ENCODE assay signal across 32 cellular contexts in the genomic region with DNA sequence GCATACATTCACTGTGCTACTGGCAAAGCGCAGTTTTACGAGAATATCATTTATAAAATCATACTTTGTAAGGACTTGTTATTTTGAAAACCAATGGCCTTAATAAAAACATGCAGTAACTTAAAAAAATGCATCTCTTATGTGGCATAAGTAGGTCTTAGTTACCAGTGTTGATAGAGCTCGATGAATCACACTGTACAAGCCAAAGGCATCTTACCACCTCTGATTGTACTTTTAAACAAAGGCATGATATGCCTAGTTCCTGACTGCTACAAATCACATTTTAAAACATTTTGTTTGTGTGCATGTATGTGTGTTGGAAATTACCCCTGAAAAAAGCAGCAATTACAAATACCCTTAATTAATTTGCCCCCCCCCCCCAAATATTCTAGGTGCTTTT. TPM values are rescaled to one million over a fixed set of nuclear protein-coding genes. Genes with fewer than 3 reads are reported as not detected.
DNase-seq lines count a peak whose midpoint lies in the region; ATAC-seq, FAIRE-seq and TF ChIP-seq lines count a peak whose summit lies in the region.
"Had no signal": no experiment of that assay in that cellular context is flagged by ENCODE, and none has a peak within 500 bp of the region (broad histone marks: within the 10 kb centered on the region; RNA-seq: fewer than 3 reads in every experiment).

No MANE protein-coding gene starts in this region.

- H3K36me3 ChIP-seq in bronchial epithelial cell (ENCODE audit: control insufficient read depth, insufficient read depth, low read length) (no peaks in the 10 kb centered on the region), testis (ENCODE audit: low read depth, missing control alignments) (no peaks in the 10 kb centered on the region)
- H3K36me3 ChIP-seq: right atrium auricular region, uterus had no signal

- peak overlapping the region; percentile 68 for H3K4me3 Mint-ChIP-seq in activated CD4-positive, alpha-beta T cell treated with anti-CD3 and anti-CD28 coated beads, Interleukin-2, amount 10 ng/mL, durations not matched to agents 7 days and 5 days
- no peak overlapping the region for H3K4me3 Mint-ChIP-seq in T-helper 17 cell
- H3K4me3 Mint-ChIP-seq: activated T-cell treated with anti-CD3 and anti-CD28 coated beads, Interleukin-2, amount 50 U/mL, for 24 hours had no signal

- H3K27ac ChIP-seq in testis, result no peak overlapping the region
- H3K27ac ChIP-seq: A549, epithelial cell of prostate, parathyroid adenoma, right atrium auricular region, SK-N-MC, uterus had no signal

- FAIRE-seq in bronchial epithelial cell (lab: Jason Lieb, UNC), result no peak
- FAIRE-seq: small intestine had no signal

- H3K9me3 ChIP-seq in T-helper 17 cell (ENCODE audit: control insufficient read depth, low read length, poor library complexity, severe bottlenecking), result no peaks in the 10 kb centered on the region
- no peaks in the 10 kb centered on the region for H3K9me3 ChIP-seq in testis
- H3K9me3 ChIP-seq: A549, right atrium auricular region, uterus had no signal

- ATAC-seq in T-helper 17 cell, result no peak
- peak; percentile 54 for ATAC-seq in stimulated activated naive CD8-positive, alpha-beta T cell treated with anti-CD3 and anti-CD28 coated beads, Interleukin-15, Interleukin-2, amounts not matched to agents 100 U/mL and 50 U/mL, for 24 hours
- ATAC-seq: A549; left lobe of liver; PC-3; stimulated activated naive B cell treated with anti-CD40 and anti-IgM and Interleukin-4, amounts not matched to agents 10 μg/mL and 1 μg/mL and 100 μg/mL, for 72 hours had no signal

- intact Hi-C loops in testis (cut with DNase I; ENCODE audit: low total_unique reads), result no loop called here

- POLR2A ChIA-PET in activated CD4-positive, alpha-beta T cell treated with anti-CD3 and anti-CD28 coated beads, Interleukin-2, amount 10 ng/mL, durations not matched to agents 7 days and 5 days (lab: Charles Lee), result no interaction called here

- H3K27me3 ChIP-seq in bronchial epithelial cell (ENCODE audit: control insufficient read depth, insufficient read depth, low read length), result no peaks in the 10 kb centered on the region
- H3K27me3 ChIP-seq in testis, result no peaks in the 10 kb centered on the region
- H3K27me3 ChIP-seq: right atrium auricular region, uterus had no signal

- H3K27ac Mint-ChIP-seq in activated CD4-positive, alpha-beta T cell treated with anti-CD3 and anti-CD28 coated beads, Interleukin-2, amount 10 ng/mL, durations not matched to agents 7 days and 5 days, result peak overlapping the region; percentile 92
- H3K27ac Mint-ChIP-seq in T-helper 17 cell, result peak overlapping the region; percentile 91

- peaks cover 48% of the 10 kb centered on the region for H3K4me1 Mint-ChIP-seq in activated CD4-positive, alpha-beta T cell treated with anti-CD3 and anti-CD28 coated beads, Interleukin-2, amount 10 ng/mL, durations not matched to agents 7 days and 5 days
- H3K4me1 Mint-ChIP-seq in T-helper 17 cell, result peaks cover 11% of the 10 kb centered on the region
- H3K4me1 Mint-ChIP-seq: stimulated activated naive B cell treated with anti-CD40 and anti-IgM and Interleukin-4, amounts not matched to agents 10 μg/mL and 1 μg/mL and 100 μg/mL, for 72 hours had no signal

- no peaks in the 10 kb centered on the region for H3K4me1 ChIP-seq in testis
- H3K4me1 ChIP-seq: A549, parathyroid adenoma, right atrium auricular region, uterus had no signal

- no peak for TF ChIP-seq POLR2A in testis (IDR thresholded peaks at IDR 0.05)

- H3K9me3 Mint-ChIP-seq in activated CD4-positive, alpha-beta T cell treated with anti-CD3 and anti-CD28 coated beads, Interleukin-2, amount 10 ng/mL, durations not matched to agents 7 days and 5 days, result no peaks in the 10 kb centered on the region
- H3K9me3 Mint-ChIP-seq: activated T-cell treated with anti-CD3 and anti-CD28 coated beads, Interleukin-2, amount 50 U/mL, for 24 hours; CD4-positive, CD25-positive, alpha-beta regulatory T cell; stimulated activated naive B cell treated with anti-CD40 and anti-IgM and Interleukin-4, amounts not matched to agents 10 μg/mL and 1 μg/mL and 100 μg/mL, for 72 hours had no signal

- H3K4me3 ChIP-seq in bronchial epithelial cell (ENCODE audit: low read depth, low read length) (no peak overlapping the region), testis (no peak overlapping the region)
- H3K4me3 ChIP-seq: A549, right atrium auricular region, SK-N-MC, uterus had no signal

- 81 to 88% methylated on average over 3 of the region's 3 CpGs for WGBS in testis, 2 donors

- no peak for DNase-seq in activated CD4-positive, alpha-beta T cell treated with anti-CD3 and anti-CD28 coated beads, Interleukin-2, amount 10 ng/mL, durations not matched to agents 7 days and 5 days
- DNase-seq in activated CD4-positive, alpha-beta T cell treated with anti-CD3 and anti-CD28 coated beads for 1 hour, result no peak
- DNase-seq in T-helper 17 cell (no peak), bronchial epithelial cell (ENCODE audit: low read depth) (peak; percentile 14), NCI-H2107 treated with DMSO at 0.1 percent for 48 hours (lab: John Stamatoyannopoulos, UW; ENCODE audit: unreplicated experiment) (no peak), inferior parietal cortex (ENCODE audit: extremely low spot score) (no peak), testis (no peak)
- no peak for DNase-seq in stimulated activated naive CD8-positive, alpha-beta T cell treated with anti-CD3 and anti-CD28 coated beads, Interleukin-15, Interleukin-2, amounts not matched to agents 100 U/mL and 50 U/mL, for 24 hours
- DNase-seq: aorta; caudate nucleus; cortex of kidney; DMS79 treated with DMSO at 0.1 percent for 48 hours; effector memory CD4-positive, alpha-beta T cell; GDM1; hippocampal formation; KBM-7; NCI-H1417 treated with DMSO at 0.1 percent for 48 hours; NCI-H2081; NCI-H2227 treated with DMSO at 0.1 percent for 48 hours; NCI-H526; PC-3; small intestine; stimulated activated naive B cell treated with anti-CD40 and anti-IgM and Interleukin-4, amounts not matched to agents 10 μg/mL and 1 μg/mL and 100 μg/mL, for 72 hours; uterus had no signal

- TF ChIP-seq CTCF in bronchial epithelial cell (IDR thresholded peaks at IDR 0.05; ENCODE audit: insufficient read depth, low read length, severe bottlenecking) (no peak), testis (IDR thresholded peaks at IDR 0.05) (no peak)

- CTCF ChIA-PET in activated CD4-positive, alpha-beta T cell treated with anti-CD3 and anti-CD28 coated beads, Interleukin-2, amount 10 ng/mL, durations not matched to agents 7 days and 5 days (lab: Charles Lee), result interaction anchor here (0.8 kb wide), 1 partner anchor 95 kb away, joined by 3 read pairs; no protein-coding TSS in a partner anchor

- H3K27me3 Mint-ChIP-seq in activated CD4-positive, alpha-beta T cell treated with anti-CD3 and anti-CD28 coated beads, Interleukin-2, amount 10 ng/mL, durations not matched to agents 7 days and 5 days, result no peaks in the 10 kb centered on the region
- no peaks in the 10 kb centered on the region for H3K27me3 Mint-ChIP-seq in T-helper 17 cell
- H3K27me3 Mint-ChIP-seq: CD4-positive, CD25-positive, alpha-beta regulatory T cell; stimulated activated naive B cell treated with anti-CD40 and anti-IgM and Interleukin-4, amounts not matched to agents 10 μg/mL and 1 μg/mL and 100 μg/mL, for 72 hours had no signal

- peaks cover 27% of the 10 kb centered on the region for H3K36me3 Mint-ChIP-seq in activated CD4-positive, alpha-beta T cell treated with anti-CD3 and anti-CD28 coated beads, Interleukin-2, amount 10 ng/mL, durations not matched to agents 7 days and 5 days (ENCODE audit: low read depth)
- H3K36me3 Mint-ChIP-seq in T-helper 17 cell (ENCODE audit: low read depth), result peaks cover 2% of the 10 kb centered on the region

RNA-seq across cellular contexts. Expression of gene TAB3, which starts 58.5 kb away (rescaled TPM):
- total RNA-seq in activated CD4-positive, alpha-beta T cell treated with anti-CD3 and anti-CD28 coated beads, Interleukin-2, amount 10 ng/mL, durations not matched to agents 7 days and 5 days, result 10 to 100 TPM; 16.8 to 20.7 TPM
- total RNA-seq in T-helper 17 cell (10 to 100 TPM; 23.1 to 28.3 TPM), bronchial epithelial cell (9.3 and 10.8 TPM in 2 replicates), testis (100 to 1,000 TPM; 166 to 181 TPM)
- polyA plus RNA-seq in testis (ENCODE audit: insufficient read depth, low read depth, low replicate concordance), result 33.0 TPM

Comparison
In these comparisons a context has a peak if more than half of its experiments do, and no peak if none do; other contexts are left out.
1. RNA of gene TAB3, which starts 58.5 kb away (total RNA-seq): 166 to 181 TPM in testis; 23.1 to 28.3 TPM in T-helper 17 cell, 16.8 to 20.7 TPM in activated CD4-positive, alpha-beta T cell treated with anti-CD3 and anti-CD28 coated beads, Interleukin-2, amount 10 ng/mL, durations not matched to agents 7 days and 5 days and 9.3 to 10.8 TPM in bronchial epithelial cell; every median in the first group is over 4 times any median in the second.